In the genomic region with DNA sequence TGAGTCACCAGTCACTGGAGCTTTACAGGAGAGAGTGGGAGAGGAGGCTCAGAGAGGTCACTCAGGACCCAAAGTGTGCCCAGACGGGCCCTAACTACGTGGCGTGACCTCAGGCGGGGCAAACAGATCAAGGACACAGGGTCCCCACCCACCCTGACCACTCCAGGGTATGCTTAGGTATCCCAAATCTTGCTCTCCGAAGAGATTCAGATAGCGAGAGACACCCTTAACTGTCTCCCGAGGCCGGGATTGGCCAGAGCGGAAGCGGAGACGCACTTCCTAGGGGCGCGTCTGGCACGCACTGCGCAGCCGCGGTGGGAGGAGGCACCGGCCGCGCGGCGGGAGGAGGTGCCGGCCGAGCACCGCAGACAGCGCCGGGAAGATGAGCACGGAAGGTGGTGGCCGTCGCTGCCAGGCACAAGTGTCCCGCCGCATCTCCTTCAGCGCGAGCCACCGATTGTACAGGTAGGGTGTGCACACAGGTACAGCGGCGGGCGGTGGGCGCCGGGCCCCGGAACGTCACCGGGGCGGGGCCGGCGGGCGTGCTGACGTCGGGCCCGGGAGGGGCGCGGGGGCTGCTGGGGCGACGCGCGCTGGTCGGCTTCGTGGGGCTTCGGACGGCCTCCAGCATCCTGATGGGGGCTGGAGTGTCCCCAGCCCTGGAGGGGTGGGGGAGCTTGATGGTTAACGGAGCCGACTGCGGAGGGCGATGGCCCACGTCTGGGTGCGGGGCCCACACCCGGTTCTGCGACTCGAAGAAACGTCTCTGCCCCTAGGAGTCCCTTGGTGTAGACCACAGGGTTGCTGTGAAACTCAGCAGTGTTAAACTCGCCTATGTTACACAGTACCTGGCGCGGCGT, we compare ENCODE assay signal across 8 cellular contexts. TPM values are rescaled to one million over a fixed set of nuclear protein-coding genes. Genes with fewer than 3 reads are reported as not detected.
A peak's percentile ranks its signal among the peaks of the same experiment; 100 is the strongest.
DNase-seq lines count a peak whose midpoint lies in the region; ATAC-seq and TF ChIP-seq lines count a peak whose summit lies in the region.

A gene (plus strand): TSS at position 367 of the 860 bp plus-strand sequence. CDS start 16 bp downstream, at position 383.

- no peaks in the 10 kb centered on the region for H3K27me3 ChIP-seq in liver (ENCODE audit: control insufficient read depth in 4 of 4, insufficient read depth in 4 of 4, low read length in 3 of 4)

- under 1% methylated on average over 74 of the region's 74 CpGs for WGBS in liver

- H3K36me3 Mint-ChIP-seq in dendritic cell treated with granulocyte-macrophage colony-stimulating factor and Interleukin-4, amounts not matched to agents 40 ng/mL and 50 ng/mL, for 4 days (ENCODE audit: low read depth) = peaks cover 41% of the 10 kb centered on the region

- no peaks in the 10 kb centered on the region for H3K27me3 Mint-ChIP-seq in dendritic cell treated with granulocyte-macrophage colony-stimulating factor and Interleukin-4, amounts not matched to agents 40 ng/mL and 50 ng/mL, for 4 days

- peak; percentile 93 for DNase-seq in NCI-H526 treated with DMSO at 0.1 percent for 48 hours (lab: John Stamatoyannopoulos, UW)
- DNase-seq in activated CD4-positive, alpha-beta T cell treated with anti-CD3 and anti-CD28 coated beads, Interleukin-2, amount 50 U/mL, for 4 hours = peak; percentile 64 to 72
- DNase-seq in stimulated activated CD4-positive, alpha-beta T cell treated with anti-CD3 and anti-CD28 coated beads, Interleukin-4, amount 100 ng/mL, for 1 hour = peak; percentile 81

- peak; percentile 34 to 38 for TF ChIP-seq RAD21 in liver (IDR thresholded peaks at IDR 0.05)

- H3K4me1 ChIP-seq in liver (ENCODE audit: control insufficient read depth in 4 of 4, insufficient read depth in 4 of 4, low read length in 3 of 4) = peaks cover 18 to 43% (median 26%) of the 10 kb centered on the region in 4 donors

- intact Hi-C loops in dendritic cell treated with granulocyte-macrophage colony-stimulating factor and Interleukin-4, amounts not matched to agents 40 ng/mL and 50 ng/mL, for 4 days (cut with micrococcal nuclease) = loop anchor here (1.0 to 5.0 kb wide), 3 partner anchors 140 to 1086 kb away; a partner anchor contains a TSS

- peak within 1 kb of the TSS; percentile 86 for H3K4me3 Mint-ChIP-seq in dendritic cell treated with granulocyte-macrophage colony-stimulating factor and Interleukin-4, amounts not matched to agents 40 ng/mL and 50 ng/mL, for 4 days

- no peaks in the 10 kb centered on the region for H3K9me3 ChIP-seq in liver (ENCODE audit: control insufficient read depth in 4 of 4, low read length in 3 of 4)

- H3K4me1 Mint-ChIP-seq in dendritic cell treated with granulocyte-macrophage colony-stimulating factor and Interleukin-4, amounts not matched to agents 40 ng/mL and 50 ng/mL, for 4 days (ENCODE audit: low read depth) = peaks cover 24% of the 10 kb centered on the region

- H3K9ac ChIP-seq in liver (ENCODE audit: low read depth in 1 of 2, low read length in 2 of 2) = peak within 1 kb of the TSS; percentile 77 to 97

- no peaks in the 10 kb centered on the region for H3K9me3 Mint-ChIP-seq in dendritic cell treated with granulocyte-macrophage colony-stimulating factor and Interleukin-4, amounts not matched to agents 40 ng/mL and 50 ng/mL, for 4 days

- H3K27ac ChIP-seq in C4-2B = peak within 1 kb of the TSS; percentile 93
- H3K27ac ChIP-seq in liver (ENCODE audit: low read depth in 1 of 2, low read length in 2 of 2) = peak within 1 kb of the TSS; percentile 96 to 97

- peaks cover 5 to 27% (median 18%) of the 10 kb centered on the region in 4 donors for H3K36me3 ChIP-seq in liver (ENCODE audit: control insufficient read depth in 4 of 4, insufficient read depth in 3 of 4, low read depth in 1 of 4, low read length in 3 of 4)

- peak within 1 kb of the TSS; percentile 60 to 82 (median 61) for H3K4me3 ChIP-seq in liver (ENCODE audit: low read depth in 1 of 3, low read length in 3 of 3)

- peak within 1 kb of the TSS; percentile 98 for H3K27ac Mint-ChIP-seq in dendritic cell treated with granulocyte-macrophage colony-stimulating factor and Interleukin-4, amounts not matched to agents 40 ng/mL and 50 ng/mL, for 4 days

- ATAC-seq in GM19351 (IDR thresholded peaks at IDR 0.05; ENCODE audit: unreplicated experiment) = peak; percentile 89
- peak; percentile 94 for ATAC-seq in HG03520 (IDR thresholded peaks at IDR 0.05; ENCODE audit: unreplicated experiment)

- TF ChIP-seq CTCF in C4-2B (conservative IDR thresholded peaks at IDR 0.05) (no peak), liver (IDR thresholded peaks at IDR 0.05; ENCODE audit: low read depth, low read length, missing input control) (no peak)

TF ChIP-seq in liver, 16 proteins besides CTCF, POLR2A, EP300 and RAD21:
- TF ChIP-seq HNF4G (IDR thresholded peaks at IDR 0.05) = no peak
- peak; percentile 82 to 86 for TF ChIP-seq JUND (IDR thresholded peaks at IDR 0.05)
- TF ChIP-seq SP1 (IDR thresholded peaks at IDR 0.05) = peak; percentile 85
- peak in 1 of 2 donors; percentile 32 for TF ChIP-seq EGR1 (IDR thresholded peaks at IDR 0.05; ENCODE audit: low read depth in 2 of 2)
- no peak for TF ChIP-seq YY1 (IDR thresholded peaks at IDR 0.05)
- TF ChIP-seq, protein P1, sequence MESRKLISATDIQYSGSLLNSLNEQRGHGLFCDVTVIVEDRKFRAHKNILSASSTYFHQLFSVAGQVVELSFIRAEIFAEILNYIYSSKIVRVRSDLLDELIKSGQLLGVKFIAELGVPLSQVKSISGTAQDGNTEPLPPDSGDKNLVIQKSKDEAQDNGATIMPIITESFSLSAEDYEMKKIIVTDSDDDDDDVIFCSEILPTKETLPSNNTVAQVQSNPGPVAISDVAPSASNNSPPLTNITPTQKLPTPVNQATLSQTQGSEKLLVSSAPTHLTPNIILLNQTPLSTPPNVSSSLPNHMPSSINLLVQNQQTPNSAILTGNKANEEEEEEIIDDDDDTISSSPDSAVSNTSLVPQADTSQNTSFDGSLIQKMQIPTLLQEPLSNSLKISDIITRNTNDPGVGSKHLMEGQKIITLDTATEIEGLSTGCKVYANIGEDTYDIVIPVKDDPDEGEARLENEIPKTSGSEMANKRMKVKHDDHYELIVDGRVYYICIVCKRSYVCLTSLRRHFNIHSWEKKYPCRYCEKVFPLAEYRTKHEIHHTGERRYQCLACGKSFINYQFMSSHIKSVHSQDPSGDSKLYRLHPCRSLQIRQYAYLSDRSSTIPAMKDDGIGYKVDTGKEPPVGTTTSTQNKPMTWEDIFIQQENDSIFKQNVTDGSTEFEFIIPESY (IDR thresholded peaks at IDR 0.05) = no peak
- TF ChIP-seq FOXA1 (IDR thresholded peaks at IDR 0.05) = no peak
- TF ChIP-seq, protein P2, sequence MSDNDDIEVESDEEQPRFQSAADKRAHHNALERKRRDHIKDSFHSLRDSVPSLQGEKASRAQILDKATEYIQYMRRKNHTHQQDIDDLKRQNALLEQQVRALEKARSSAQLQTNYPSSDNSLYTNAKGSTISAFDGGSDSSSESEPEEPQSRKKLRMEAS (IDR thresholded peaks at IDR 0.05) = peak; percentile 34
- peak; percentile 80 to 91 for TF ChIP-seq RXRA (IDR thresholded peaks at IDR 0.05)
- TF ChIP-seq FOXA2 (IDR thresholded peaks at IDR 0.05) = no peak
- peak; percentile 47 for TF ChIP-seq TAF1 (conservative IDR thresholded peaks at IDR 0.05)
- TF ChIP-seq, protein P3, sequence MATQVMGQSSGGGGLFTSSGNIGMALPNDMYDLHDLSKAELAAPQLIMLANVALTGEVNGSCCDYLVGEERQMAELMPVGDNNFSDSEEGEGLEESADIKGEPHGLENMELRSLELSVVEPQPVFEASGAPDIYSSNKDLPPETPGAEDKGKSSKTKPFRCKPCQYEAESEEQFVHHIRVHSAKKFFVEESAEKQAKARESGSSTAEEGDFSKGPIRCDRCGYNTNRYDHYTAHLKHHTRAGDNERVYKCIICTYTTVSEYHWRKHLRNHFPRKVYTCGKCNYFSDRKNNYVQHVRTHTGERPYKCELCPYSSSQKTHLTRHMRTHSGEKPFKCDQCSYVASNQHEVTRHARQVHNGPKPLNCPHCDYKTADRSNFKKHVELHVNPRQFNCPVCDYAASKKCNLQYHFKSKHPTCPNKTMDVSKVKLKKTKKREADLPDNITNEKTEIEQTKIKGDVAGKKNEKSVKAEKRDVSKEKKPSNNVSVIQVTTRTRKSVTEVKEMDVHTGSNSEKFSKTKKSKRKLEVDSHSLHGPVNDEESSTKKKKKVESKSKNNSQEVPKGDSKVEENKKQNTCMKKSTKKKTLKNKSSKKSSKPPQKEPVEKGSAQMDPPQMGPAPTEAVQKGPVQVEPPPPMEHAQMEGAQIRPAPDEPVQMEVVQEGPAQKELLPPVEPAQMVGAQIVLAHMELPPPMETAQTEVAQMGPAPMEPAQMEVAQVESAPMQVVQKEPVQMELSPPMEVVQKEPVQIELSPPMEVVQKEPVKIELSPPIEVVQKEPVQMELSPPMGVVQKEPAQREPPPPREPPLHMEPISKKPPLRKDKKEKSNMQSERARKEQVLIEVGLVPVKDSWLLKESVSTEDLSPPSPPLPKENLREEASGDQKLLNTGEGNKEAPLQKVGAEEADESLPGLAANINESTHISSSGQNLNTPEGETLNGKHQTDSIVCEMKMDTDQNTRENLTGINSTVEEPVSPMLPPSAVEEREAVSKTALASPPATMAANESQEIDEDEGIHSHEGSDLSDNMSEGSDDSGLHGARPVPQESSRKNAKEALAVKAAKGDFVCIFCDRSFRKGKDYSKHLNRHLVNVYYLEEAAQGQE (IDR thresholded peaks at IDR 0.05) = peak; percentile 92
- TF ChIP-seq GABPA (IDR thresholded peaks at IDR 0.05 in 1 of 2, conservative IDR thresholded peaks at IDR 0.05 in 1 of 2) = peak in 1 of 2 donors; percentile 81
- TF ChIP-seq, protein P4, sequence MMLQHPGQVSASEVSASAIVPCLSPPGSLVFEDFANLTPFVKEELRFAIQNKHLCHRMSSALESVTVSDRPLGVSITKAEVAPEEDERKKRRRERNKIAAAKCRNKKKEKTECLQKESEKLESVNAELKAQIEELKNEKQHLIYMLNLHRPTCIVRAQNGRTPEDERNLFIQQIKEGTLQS (IDR thresholded peaks at IDR 0.05) = no peak
- TF ChIP-seq HNF4A (conservative IDR thresholded peaks at IDR 0.05) = peak; percentile 19 to 95
- peak; percentile 66 for TF ChIP-seq NR2F2 (IDR thresholded peaks at IDR 0.05)

RNA-seq across cellular contexts. Expression of the gene that starts here (rescaled TPM):
- 10 to 100 TPM; 11.3 to 59.5 TPM for total RNA-seq in liver
- polyA plus RNA-seq in liver = 100 to 1,000 TPM in 1 of 2 donors, 10 to 100 TPM in 1; 39.6 to 106 TPM

Comparison
In these comparisons a context has a peak if more than half of its experiments do, and no peak if none do; other contexts are left out.
1. Peak in every context shown above with its lines: DNase-seq, ATAC-seq, H3K4me3 ChIP-seq and H3K27ac ChIP-seq.